In the genomic region with DNA sequence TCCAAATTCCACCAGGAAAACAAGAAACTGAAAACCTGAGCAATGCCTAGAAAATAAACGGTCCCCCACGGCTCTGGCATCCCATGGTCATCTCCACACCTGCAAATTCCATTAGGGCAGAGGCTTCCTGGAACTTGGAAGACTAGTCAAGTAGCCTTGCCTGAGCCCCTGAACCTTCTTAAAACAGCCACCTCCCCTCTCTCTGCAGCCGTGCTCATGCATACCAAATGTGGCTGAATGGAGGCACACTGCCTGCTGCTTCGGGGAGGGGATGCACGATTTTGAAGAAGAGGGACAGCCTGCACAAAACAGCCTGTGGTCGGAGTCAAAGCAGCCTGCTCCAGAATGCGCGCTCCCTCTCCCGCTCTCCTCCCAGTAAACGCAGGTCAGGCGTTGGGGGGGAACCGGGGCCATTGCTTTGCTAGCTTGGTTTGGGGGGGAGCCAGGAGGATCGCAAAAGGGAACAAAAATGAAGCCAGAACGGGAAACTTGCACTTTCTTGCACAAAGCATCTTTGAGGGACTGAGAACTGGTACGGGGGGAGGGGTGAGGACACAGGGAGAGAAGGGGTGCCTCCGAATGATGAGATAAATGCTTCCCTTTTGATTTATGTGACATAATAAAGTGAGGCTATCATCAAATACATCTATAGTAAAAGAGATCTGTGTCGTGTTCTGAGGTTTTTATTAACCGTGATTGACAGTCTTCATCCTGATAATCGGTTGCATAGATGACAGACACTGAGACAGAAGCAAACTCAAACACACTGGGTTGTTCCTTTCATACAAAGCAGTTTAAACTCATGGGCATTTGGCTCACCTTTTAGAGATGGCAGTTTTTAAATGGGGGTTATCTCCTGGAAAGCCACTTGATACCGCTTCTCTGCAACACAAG, we compare ENCODE assay signal across 1 cellular context.
TF ChIP-seq lines count a peak whose summit lies in the region.

A gene (minus strand): TSS at position 347 of the 894 bp plus-strand sequence. CDS start 267 bp downstream, at position 80.

TF ChIP-seq in IMR-90, 13 proteins besides CTCF, POLR2A, EP300 and RAD21:
- TF ChIP-seq CEBPB (IDR thresholded peaks at IDR 0.05; ENCODE audit: low read depth, low read length): no peak
- no peak for TF ChIP-seq RFX5 (IDR thresholded peaks at IDR 0.05; ENCODE audit: low read depth, low read length)
- no peak for TF ChIP-seq NFE2L2 (IDR thresholded peaks at IDR 0.05; ENCODE audit: low read depth, low read length)
- TF ChIP-seq, protein P1, sequence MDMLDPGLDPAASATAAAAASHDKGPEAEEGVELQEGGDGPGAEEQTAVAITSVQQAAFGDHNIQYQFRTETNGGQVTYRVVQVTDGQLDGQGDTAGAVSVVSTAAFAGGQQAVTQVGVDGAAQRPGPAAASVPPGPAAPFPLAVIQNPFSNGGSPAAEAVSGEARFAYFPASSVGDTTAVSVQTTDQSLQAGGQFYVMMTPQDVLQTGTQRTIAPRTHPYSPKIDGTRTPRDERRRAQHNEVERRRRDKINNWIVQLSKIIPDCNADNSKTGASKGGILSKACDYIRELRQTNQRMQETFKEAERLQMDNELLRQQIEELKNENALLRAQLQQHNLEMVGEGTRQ (IDR thresholded peaks at IDR 0.05; ENCODE audit: low read depth, low read length): no peak
